In genomic region chr4:88178633-88179231, GRCh38 we compare ENCODE assay signal across 17 cellular contexts. TPM values are rescaled to one million over a fixed set of nuclear protein-coding genes. Genes with fewer than 3 reads are reported as not detected.
DNase-seq lines count a peak whose midpoint lies in the region; ATAC-seq and TF ChIP-seq lines count a peak whose summit lies in the region.
"Had no signal": no experiment of that assay in that cellular context is flagged by ENCODE, and none has a peak within 500 bp of the region (broad histone marks: within the 10 kb centered on the region; RNA-seq: fewer than 3 reads in every experiment).

No MANE protein-coding gene starts in this region.

- TF ChIP-seq CTCF in H9 (conservative IDR thresholded peaks at IDR 0.05) = no peak
- TF ChIP-seq CTCF in PC-3 (conservative IDR thresholded peaks at IDR 0.05; ENCODE audit: low read depth, low read length) = no peak
- TF ChIP-seq CTCF in osteoblast (IDR thresholded peaks at IDR 0.05; ENCODE audit: extremely low read depth, low read depth, low read length) = no peak

- H2BK120ac ChIP-seq in H9 (ENCODE audit: low read depth, low read length, poor library complexity, severe bottlenecking) = peak overlapping the region; percentile 62

- H3K4me3 Mint-ChIP-seq in H9 = no peak overlapping the region
- H3K4me3 Mint-ChIP-seq: activated T-cell treated with anti-CD3 and anti-CD28 coated beads, Interleukin-2, amount 50 U/mL, for 24 hours; naive thymus-derived CD8-positive, alpha-beta T cell had no signal

- no peak overlapping the region for H3K56ac ChIP-seq in H9 (ENCODE audit: insufficient read length, low read depth, low read length)

- H2AK5ac ChIP-seq in H9 (ENCODE audit: insufficient read length, low read length) = no peak overlapping the region

- H2BK5ac ChIP-seq in H9 (ENCODE audit: insufficient read length, low read length) = no peak overlapping the region

- H3K79me2 ChIP-seq in H9 (ENCODE audit: insufficient read depth, low read length) (no peaks in the 10 kb centered on the region), PC-3 (ENCODE audit: low read length) (no peaks in the 10 kb centered on the region), osteoblast (ENCODE audit: insufficient read depth, low read length) (no peaks in the 10 kb centered on the region)

- no peak overlapping the region for H3T11ph ChIP-seq in H9 (ENCODE audit: low read length)

- H3K4ac ChIP-seq in H9 (ENCODE audit: low read depth, low read length) = no peak overlapping the region

- no peak overlapping the region for H4K91ac ChIP-seq in H9 (ENCODE audit: insufficient read length, low read depth, low read length)

- H4K5ac ChIP-seq in H9 (ENCODE audit: insufficient read length, low read depth, low read length) = no peak overlapping the region

- H3K9me3 Mint-ChIP-seq in H9 = peaks cover 0 to 8% of the 10 kb centered on the region in 2 experiments; a peak in 1 of 5 replicates

- POLR2A ChIA-PET in PC-3 (lab: Charles Lee; ENCODE audit: unreplicated experiment) = no interaction called here

- no peaks in the 10 kb centered on the region; the same call in 1 of the 2 replicates for H3K27me3 Mint-ChIP-seq in H9 (ENCODE audit: low read depth)

- no TSS peak for BruUV-seq in PC-3 (replicated peaks; lab: Mats Ljungman, UMichigan)

- no CpG with 5 or more reads among the region's 2 CpGs for WGBS in H9 (ENCODE audit: extremely low coverage, insufficient read length, low lambda C conversion rate)

- H3K79me1 ChIP-seq in H9 (ENCODE audit: insufficient read depth, low read depth, low read length, poor library complexity, severe bottlenecking) = no peaks in the 10 kb centered on the region

- H3K36me3 ChIP-seq in PC-3 (ENCODE audit: low read depth, low read length) (no peaks in the 10 kb centered on the region), osteoblast (ENCODE audit: insufficient read depth, low read length) (no peaks in the 10 kb centered on the region), H7 (replicated peaks; ENCODE audit: control insufficient read depth, insufficient read depth, low read length) (no peaks in the 10 kb centered on the region)
- H3K36me3 ChIP-seq: cardiac muscle cell, left ventricle myocardium inferior had no signal

- H3K27ac Mint-ChIP-seq in H9 = peak overlapping the region; percentile 42 to 97 (median 88); a peak in 4 of 7 replicates
- H3K27ac Mint-ChIP-seq: activated naive CD4-positive, alpha-beta T cell treated with anti-CD3 and anti-CD28 coated beads, Interleukin-2, amount 50 U/mL, for 72 hours; activated T-cell treated with anti-CD3 and anti-CD28 coated beads, Interleukin-2, amount 50 U/mL, for 24 hours; naive thymus-derived CD8-positive, alpha-beta T cell had no signal

- H3K27me3 ChIP-seq in H9 (ENCODE audit: insufficient read depth, low read length) = no peaks in the 10 kb centered on the region
- H3K27me3 ChIP-seq in PC-3 (ENCODE audit: low read length) = no peaks in the 10 kb centered on the region
- H3K27me3 ChIP-seq in osteoblast (ENCODE audit: insufficient read depth, low read length) = no peaks in the 10 kb centered on the region
- H3K27me3 ChIP-seq in H7 (ENCODE audit: control insufficient read depth, insufficient read depth, low read length) = no peaks in the 10 kb centered on the region
- H3K27me3 ChIP-seq: cardiac muscle cell had no signal

- H3K9ac ChIP-seq in H9 (ENCODE audit: extremely low read depth, insufficient read length, low read length) (no peak overlapping the region), PC-3 (ENCODE audit: low read length) (no peak overlapping the region)

- no peak overlapping the region for H2BK15ac ChIP-seq in H9 (ENCODE audit: low read depth, low read length)

- H3K4me3 ChIP-seq in PC-3 (ENCODE audit: low read length) (no peak overlapping the region), osteoblast (ENCODE audit: insufficient read depth, low read length) (no peak overlapping the region), H7 (ENCODE audit: insufficient read depth, low read depth, low read length) (no peak overlapping the region)
- H3K4me3 ChIP-seq: cardiac muscle cell, left ventricle myocardium inferior had no signal

- no peak overlapping the region for H3K27ac ChIP-seq in H9 (ENCODE audit: insufficient read length, low read depth, low read length)
- H3K27ac ChIP-seq in PC-3 (ENCODE audit: low read length) = peak overlapping the region; percentile 36
- no peak overlapping the region for H3K27ac ChIP-seq in osteoblast (ENCODE audit: low read depth, low read length)
- H3K27ac ChIP-seq: cardiac muscle cell, left ventricle myocardium inferior had no signal

- H3K4me1 ChIP-seq in H9 (ENCODE audit: insufficient read depth, low read length) = peaks cover 12% of the 10 kb centered on the region; the same call in 1 of the 2 replicates
- peaks cover 12% of the 10 kb centered on the region for H3K4me1 ChIP-seq in PC-3 (ENCODE audit: insufficient read depth, low read length)
- H3K4me1 ChIP-seq in osteoblast (ENCODE audit: insufficient read depth, low read length) = peaks cover 10% of the 10 kb centered on the region
- H3K4me1 ChIP-seq: left ventricle myocardium inferior had no signal

- ATAC-seq in PC-3 = peak; percentile 22; the same call in 1 of the 2 replicates
- ATAC-seq in esophagus mucosa = peak; percentile 31
- ATAC-seq in GM19452 (IDR thresholded peaks at IDR 0.05; ENCODE audit: unreplicated experiment) = no peak
- ATAC-seq: activated naive CD4-positive, alpha-beta T cell treated with anti-CD3 and anti-CD28 coated beads, Interleukin-2, amount 50 U/mL, for 72 hours; naive thymus-derived CD8-positive, alpha-beta T cell had no signal

- peaks cover 21 to 22% of the 10 kb centered on the region in 2 experiments for H3K4me1 Mint-ChIP-seq in H9

- H3K23me2 ChIP-seq in H9 (ENCODE audit: insufficient read length, low read depth, low read length, poor library complexity, severe bottlenecking) = no peaks in the 10 kb centered on the region

- no peak overlapping the region for H3K4me2 ChIP-seq in H9 (ENCODE audit: insufficient read depth, insufficient read length, low read length)
- H3K4me2 ChIP-seq in PC-3 (ENCODE audit: low read length) = no peak overlapping the region
- H3K4me2 ChIP-seq in osteoblast (ENCODE audit: insufficient read depth, low read length) = peak overlapping the region; percentile 51

- H2BK20ac ChIP-seq in H9 (ENCODE audit: low read depth, low read length, poor library complexity, severe bottlenecking) = no peak overlapping the region

- H3K9me3 ChIP-seq in H9 (ENCODE audit: control insufficient read depth, low read depth, low read length) = no peaks in the 10 kb centered on the region
- no peaks in the 10 kb centered on the region for H3K9me3 ChIP-seq in PC-3 (ENCODE audit: low read length)
- H3K9me3 ChIP-seq in osteoblast (ENCODE audit: low read depth, low read length) = no peaks in the 10 kb centered on the region

- no peaks in the 10 kb centered on the region for H3F3A ChIP-seq in PC-3 (ENCODE audit: low read length, unreplicated experiment)

- no peak overlapping the region for H4K8ac ChIP-seq in H9 (replicated peaks; ENCODE audit: insufficient read length, low read depth, low read length)

- H2AFZ ChIP-seq in H9 (ENCODE audit: low read length) (peak overlapping the region; percentile 25), PC-3 (ENCODE audit: low read length) (peak overlapping the region; percentile 69), osteoblast (ENCODE audit: low read length) (peak overlapping the region; percentile 89)

- intact Hi-C loops in PC-3 (cut with micrococcal nuclease) = no loop called here

- DNase-seq in H9 (no peak), PC-3 (no peak), osteoblast (ENCODE audit: insufficient read length, low spot score, missing footprints) (no peak), H7 (no peak), mucosa of gallbladder (ENCODE audit: low spot score) (no peak)
- no peak for DNase-seq in stimulated activated CD4-positive, alpha-beta T cell treated with anti-CD3 and anti-CD28 coated beads, Interleukin-15, amount 100 ng/mL, for 24 hours
- DNase-seq: activated CD4-positive, alpha-beta T cell treated with anti-CD3 and anti-CD28 coated beads, Interleukin-2, amount 50 U/mL, for 48 hours; activated T-cell treated with anti-CD3 and anti-CD28 coated beads, Interleukin-2, amount 50 U/mL, for 24 hours; effector CD8-positive, alpha-beta T cell; left ventricle myocardium inferior; naive thymus-derived CD8-positive, alpha-beta T cell; NCI-H2081; NCI-H526 had no signal

- peak overlapping the region; percentile 50 for H3K18ac ChIP-seq in H9 (ENCODE audit: insufficient read length, low read depth, low read length)

- no peak overlapping the region for H2BK12ac ChIP-seq in H9 (ENCODE audit: insufficient read length, low read depth, low read length)

- no peaks in the 10 kb centered on the region for H3K9me2 ChIP-seq in PC-3 (replicated peaks; ENCODE audit: low read length)

- H3K23ac ChIP-seq in H9 (ENCODE audit: insufficient read length, low read depth, low read length) = no peak overlapping the region

- CTCF ChIA-PET in PC-3 (lab: Charles Lee) = no interaction called here

- peak overlapping the region; percentile 37; the same call in 1 of the 2 replicates for H3K14ac ChIP-seq in H9 (ENCODE audit: insufficient read depth, low read length)

- H3K36me3 Mint-ChIP-seq in H9 (ENCODE audit: insufficient read depth in 1 of 3, low read depth in 3 of 3) = peaks cover 0 to 14% (median 2%) of the 10 kb centered on the region in 3 experiments; a peak in 4 of 7 replicates

- no peaks in the 10 kb centered on the region for H4K20me1 ChIP-seq in H9 (ENCODE audit: control insufficient read depth, insufficient read depth, insufficient read length)
- H4K20me1 ChIP-seq in PC-3 (ENCODE audit: low read length) = no peaks in the 10 kb centered on the region
- no peaks in the 10 kb centered on the region for H4K20me1 ChIP-seq in osteoblast (ENCODE audit: insufficient read depth, low read length)

RNA-seq across cellular contexts. Expression of gene ABCG2, which starts 20.3 kb away (rescaled TPM):
- total RNA-seq in H9 (2021) = 1.5 and 1.7 TPM in 2 replicates
- not detected in 2 replicates for total RNA-seq in PC-3 (2014; rRNA removed)
- 0.92 TPM for total RNA-seq in esophagus mucosa
- total RNA-seq in osteoblast = 0.36 and 0.59 TPM in 2 replicates
- total RNA-seq in H7 (2014; rRNA removed; shearing (Covaris generic)) = 3.3 and 9.0 TPM in 2 replicates
- total RNA-seq in mucosa of gallbladder = 3.5 TPM
- total RNA-seq: cardiac muscle cell had no signal

Comparison
In these comparisons a context has a peak if more than half of its experiments do, and no peak if none do; other contexts are left out.
1. H2AFZ ChIP-seq: peak in every context shown above with its lines; median percentile 89 in osteoblast; 69 in PC-3; 25 in H9.